In the genomic region with DNA sequence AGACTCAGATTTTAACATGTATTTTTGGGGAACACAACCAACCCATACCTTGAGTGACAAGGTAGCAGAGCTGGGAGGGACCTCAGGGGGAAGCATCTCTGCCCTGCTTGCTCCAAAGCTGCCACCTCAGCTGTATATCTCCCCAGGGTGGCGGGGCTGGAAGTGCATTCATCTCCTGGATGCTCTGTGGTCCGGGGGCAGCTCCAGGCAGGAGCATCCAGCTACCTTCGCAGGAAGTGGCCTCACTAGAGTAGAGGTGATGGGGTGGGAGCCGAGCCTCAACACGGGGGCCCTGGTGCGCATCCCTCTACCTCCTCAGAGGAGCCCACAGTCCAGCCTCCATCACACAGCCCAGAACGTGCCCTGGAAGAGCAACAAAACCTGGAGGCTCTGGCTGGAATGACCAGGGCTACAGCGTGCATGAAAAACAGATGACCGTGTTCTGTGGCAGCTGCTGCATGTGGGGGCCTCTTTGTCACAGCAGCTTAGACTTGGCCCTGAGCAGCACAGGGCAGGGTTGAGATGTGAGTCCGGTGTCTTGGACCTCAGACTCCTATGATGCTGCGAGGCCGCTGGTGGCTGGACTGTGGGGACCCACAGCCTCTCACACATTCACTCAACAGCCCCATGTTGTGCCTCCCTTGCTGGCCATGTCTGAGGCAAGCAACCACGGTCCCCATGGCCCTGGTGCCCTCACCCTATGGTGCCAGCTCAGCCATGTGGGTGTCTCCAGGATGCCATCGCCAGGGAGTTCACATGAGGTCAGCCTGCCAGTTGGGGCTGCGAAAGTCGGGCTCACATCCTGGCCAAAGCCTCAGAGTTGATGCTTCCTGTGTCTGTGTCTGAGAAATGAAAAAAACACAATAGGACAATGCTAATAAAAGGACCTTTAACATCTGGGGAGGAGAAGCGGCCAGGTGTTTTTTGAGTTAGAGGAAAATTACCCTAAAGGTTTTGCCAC, we compare ENCODE assay signal across 3 cellular contexts.
A peak's percentile ranks its signal among the peaks of the same experiment; 100 is the strongest.
TF ChIP-seq lines count a peak whose summit lies in the region.

No MANE protein-coding gene starts in this region.

TF ChIP-seq in liver, 16 proteins besides CTCF, POLR2A, EP300 and RAD21:
- TF ChIP-seq NR2F2 (IDR thresholded peaks at IDR 0.05) (peak; percentile 57), HNF4G (IDR thresholded peaks at IDR 0.05) (no peak)
TF ChIP-seq in liver: peak in this region for 1.

TF ChIP-seq in HepG2, 621 proteins besides CTCF, POLR2A, EP300 and RAD21:
- TF ChIP-seq ZMYM2 (CRISPR knock-in tag; IDR thresholded peaks at IDR 0.05) (no peak), ZNF841 (CRISPR knock-in tag; IDR thresholded peaks at IDR 0.05; ENCODE audit: borderline replicate concordance) (no peak), ZNF557 (CRISPR knock-in tag; IDR thresholded peaks at IDR 0.05) (no peak), JARID2 (CRISPR knock-in tag; IDR thresholded peaks at IDR 0.05; ENCODE audit: insufficient replicate concordance) (no peak), ZBTB21 (CRISPR knock-in tag; IDR thresholded peaks at IDR 0.05) (no peak), FOXP1 (IDR thresholded peaks at IDR 0.05) (no peak), FOXP1 (CRISPR knock-in tag; IDR thresholded peaks at IDR 0.05) (no peak), NFIC (IDR thresholded peaks at IDR 0.05; ENCODE audit: low read length) (no peak), BRCA1 (CRISPR knock-in tag; IDR thresholded peaks at IDR 0.05) (no peak), AKAP8 (CRISPR knock-in tag; IDR thresholded peaks at IDR 0.05) (no peak), MAFF (IDR thresholded peaks at IDR 0.05; ENCODE audit: low read depth, low read length) (no peak), ZNF816 (CRISPR knock-in tag; IDR thresholded peaks at IDR 0.05; ENCODE audit: borderline replicate concordance) (no peak), NRL (CRISPR knock-in tag; IDR thresholded peaks at IDR 0.05; ENCODE audit: borderline replicate concordance) (no peak), SALL2 (CRISPR knock-in tag; IDR thresholded peaks at IDR 0.05) (no peak), SMAD3 (CRISPR knock-in tag; IDR thresholded peaks at IDR 0.05) (no peak), ZNF556 (CRISPR knock-in tag; IDR thresholded peaks at IDR 0.05; ENCODE audit: borderline replicate concordance) (no peak), ZNF605 (CRISPR knock-in tag; IDR thresholded peaks at IDR 0.05) (no peak), MED8 (CRISPR knock-in tag; IDR thresholded peaks at IDR 0.05; ENCODE audit: insufficient replicate concordance) (no peak)
- TF ChIP-seq, protein P1, sequence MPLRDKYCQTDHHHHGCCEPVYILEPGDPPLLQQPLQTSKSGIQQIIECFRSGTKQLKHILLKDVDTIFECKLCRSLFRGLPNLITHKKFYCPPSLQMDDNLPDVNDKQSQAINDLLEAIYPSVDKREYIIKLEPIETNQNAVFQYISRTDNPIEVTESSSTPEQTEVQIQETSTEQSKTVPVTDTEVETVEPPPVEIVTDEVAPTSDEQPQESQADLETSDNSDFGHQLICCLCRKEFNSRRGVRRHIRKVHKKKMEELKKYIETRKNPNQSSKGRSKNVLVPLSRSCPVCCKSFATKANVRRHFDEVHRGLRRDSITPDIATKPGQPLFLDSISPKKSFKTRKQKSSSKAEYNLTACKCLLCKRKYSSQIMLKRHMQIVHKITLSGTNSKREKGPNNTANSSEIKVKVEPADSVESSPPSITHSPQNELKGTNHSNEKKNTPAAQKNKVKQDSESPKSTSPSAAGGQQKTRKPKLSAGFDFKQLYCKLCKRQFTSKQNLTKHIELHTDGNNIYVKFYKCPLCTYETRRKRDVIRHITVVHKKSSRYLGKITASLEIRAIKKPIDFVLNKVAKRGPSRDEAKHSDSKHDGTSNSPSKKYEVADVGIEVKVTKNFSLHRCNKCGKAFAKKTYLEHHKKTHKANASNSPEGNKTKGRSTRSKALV (CRISPR knock-in tag; IDR thresholded peaks at IDR 0.05): no peak
- TF ChIP-seq, protein P2, sequence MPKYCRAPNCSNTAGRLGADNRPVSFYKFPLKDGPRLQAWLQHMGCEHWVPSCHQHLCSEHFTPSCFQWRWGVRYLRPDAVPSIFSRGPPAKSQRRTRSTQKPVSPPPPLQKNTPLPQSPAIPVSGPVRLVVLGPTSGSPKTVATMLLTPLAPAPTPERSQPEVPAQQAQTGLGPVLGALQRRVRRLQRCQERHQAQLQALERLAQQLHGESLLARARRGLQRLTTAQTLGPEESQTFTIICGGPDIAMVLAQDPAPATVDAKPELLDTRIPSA (CRISPR knock-in tag; IDR thresholded peaks at IDR 0.05; ENCODE audit: borderline replicate concordance): no peak

TF ChIP-seq in endothelial cell of umbilical vein, 7 proteins besides CTCF, POLR2A, EP300 and RAD21:
- TF ChIP-seq, protein P3, sequence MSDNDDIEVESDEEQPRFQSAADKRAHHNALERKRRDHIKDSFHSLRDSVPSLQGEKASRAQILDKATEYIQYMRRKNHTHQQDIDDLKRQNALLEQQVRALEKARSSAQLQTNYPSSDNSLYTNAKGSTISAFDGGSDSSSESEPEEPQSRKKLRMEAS (IDR thresholded peaks at IDR 0.05; ENCODE audit: insufficient read depth, insufficient read length): no peak
- TF ChIP-seq POLR2AphosphoS5 (IDR thresholded peaks at IDR 0.05; ENCODE audit: insufficient read depth, low read depth, low read length): peak; percentile 28
